8 cellular contexts compared by ENCODE assay signal in genomic region chr11:62591448-62592215, GRCh38. TPM values are rescaled to one million over a fixed set of nuclear protein-coding genes. Genes with fewer than 3 reads are reported as not detected.
DNase-seq lines count a peak whose midpoint lies in the region; ATAC-seq, FAIRE-seq and TF ChIP-seq lines count a peak whose summit lies in the region.

Gene TUT1, minus strand, starts transcription at chr11:62591523. Its CDS starts 38 bp downstream, at chr11:62591485.

- CTCF ChIA-PET in endothelial cell of umbilical vein (lab: Charles Lee): interaction anchor here (0.6 to 4.5 kb wide), 25 partner anchors 9 to 290 kb away, joined by 3 to 52 read pairs (median 7); partner anchors contain the start of genes AHNAK, B3GAT3, C11orf98 and CSKMT

- ATAC-seq in GM21515 (IDR thresholded peaks at IDR 0.05; ENCODE audit: unreplicated experiment): peak; percentile 74

- H3K4me1 ChIP-seq in OCI-LY3 (ENCODE audit: low read length): peaks cover 23% of the 10 kb centered on the region
- H3K4me1 ChIP-seq in endothelial cell of umbilical vein (ENCODE audit: control insufficient read depth, extremely low read depth, insufficient read depth, low read length): peaks cover 18% of the 10 kb centered on the region

- no peaks in the 10 kb centered on the region for H3K9me1 ChIP-seq in endothelial cell of umbilical vein (replicated peaks; ENCODE audit: control insufficient read depth, extremely low read depth, insufficient read depth, low read length)

- H3K27me3 ChIP-seq in OCI-LY3 (ENCODE audit: low read depth, low read length): no peaks in the 10 kb centered on the region
- H3K27me3 ChIP-seq in endothelial cell of umbilical vein (ENCODE audit: control insufficient read depth in 2 of 2, insufficient read depth in 2 of 2, low read length in 2 of 2): no peaks in the 10 kb centered on the region

- H3K4me3 ChIP-seq in OCI-LY3 (ENCODE audit: low read length) (peak within 1 kb of the TSS; percentile 88), endothelial cell of umbilical vein (replicated peaks in 1 of 3; ENCODE audit: insufficient read depth in 1 of 3, low read depth in 1 of 3, low read length in 3 of 3) (peak within 1 kb of the TSS; percentile 67 to 87 (median 82))

- peak; percentile 99 for TF ChIP-seq POLR2A in endothelial cell of umbilical vein (IDR thresholded peaks at IDR 0.05; ENCODE audit: low read depth, low read length)

- FAIRE-seq in endothelial cell of umbilical vein (lab: Jason Lieb, UNC): peak; percentile 100

- H3K4me2 ChIP-seq in OCI-LY3 (ENCODE audit: low read length): peak within 1 kb of the TSS; percentile 92
- peak within 1 kb of the TSS; percentile 78 for H3K4me2 ChIP-seq in endothelial cell of umbilical vein (ENCODE audit: insufficient read depth, low read length)

- peaks cover 37% of the 10 kb centered on the region for H3K79me2 ChIP-seq in OCI-LY3 (ENCODE audit: low read length)
- peaks cover 14% of the 10 kb centered on the region for H3K79me2 ChIP-seq in endothelial cell of umbilical vein (ENCODE audit: control insufficient read depth, insufficient read depth, low read length)

- no peak; the same call in 1 of the 2 replicates for TF ChIP-seq CTCF in OCI-LY3 (IDR thresholded peaks at IDR 0.05; ENCODE audit: low read depth, low read length)
- TF ChIP-seq CTCF in endothelial cell of umbilical vein (IDR thresholded peaks at IDR 0.05; ENCODE audit: extremely low read depth in 1 of 2, insufficient read depth in 1 of 2, low read depth in 1 of 2, low read length in 2 of 2): no peak

- peak; percentile 88 for DNase-seq in D341Med (ENCODE audit: low spot score)
- DNase-seq in HuH-7 (ENCODE audit: low spot score): peak; percentile 81
- peak; percentile 95 for DNase-seq in activated CD8-positive, alpha-beta memory T cell treated with anti-CD3 and anti-CD28 coated beads, Interleukin-2, amount 50 U/mL, for 48 hours
- peak; percentile 99 for DNase-seq in endothelial cell of umbilical vein (ENCODE audit: low read depth, low spot score)
- DNase-seq in midbrain (lab: John Stamatoyannopoulos, UW): peak; percentile 99
- DNase-seq in stimulated activated CD8-positive, alpha-beta memory T cell treated with anti-CD3 and anti-CD28 coated beads, Interleukin-2, amount 100 ng/mL, for 1 hour (ENCODE audit: low read depth in 2 of 2): peak; percentile 87 to 91

- intact Hi-C loops in endothelial cell of umbilical vein (cut with micrococcal nuclease): loop anchor here (1.0 to 5.0 kb wide), 5 partner anchors 8 to 251 kb away; partner anchors contain the start of gene EML3

- dilution Hi-C loops in endothelial cell of umbilical vein (cut with MboI; ENCODE audit: extremely low pct_ligation_motif_present, low sequenced_read_pairs): no loop called here

- peak within 1 kb of the TSS; percentile 78 for H3K27ac ChIP-seq in OCI-LY3 (ENCODE audit: low read length)
- H3K27ac ChIP-seq in endothelial cell of umbilical vein (ENCODE audit: insufficient read depth, low read depth, low read length): peak within 1 kb of the TSS; percentile 82

- H2AFZ ChIP-seq in OCI-LY3 (ENCODE audit: low read depth, low read length) (no peak within 1 kb of the TSS; the same call in 1 of the 2 replicates), endothelial cell of umbilical vein (ENCODE audit: low read depth, low read length) (peak within 1 kb of the TSS; percentile 30)

- H3K36me3 ChIP-seq in OCI-LY3 (replicated peaks; ENCODE audit: low read depth, low read length): peaks cover 47% of the 10 kb centered on the region
- H3K36me3 ChIP-seq in endothelial cell of umbilical vein (ENCODE audit: control insufficient read depth in 2 of 2, extremely low read depth in 1 of 2, insufficient read depth in 2 of 2, low read length in 2 of 2): peaks cover 26 to 31% of the 10 kb centered on the region in 2 experiments

- H3K9ac ChIP-seq in OCI-LY3 (ENCODE audit: low read length) (peak within 1 kb of the TSS; percentile 87), endothelial cell of umbilical vein (replicated peaks; ENCODE audit: extremely low read depth, insufficient read depth, low read length) (peak within 1 kb of the TSS; percentile 87)

- POLR2A ChIA-PET in endothelial cell of umbilical vein (lab: Charles Lee): interaction anchor here (0.7 to 3.7 kb wide), 20 partner anchors 10 to 250 kb away, joined by 3 to 75 read pairs (median 6); partner anchors contain the start of genes B3GAT3, C11orf98, CSKMT and EEF1G

- no peaks in the 10 kb centered on the region for H4K20me1 ChIP-seq in OCI-LY3 (ENCODE audit: insufficient read depth, low read length)
- no peaks in the 10 kb centered on the region for H4K20me1 ChIP-seq in endothelial cell of umbilical vein (replicated peaks; ENCODE audit: control insufficient read depth, extremely low read depth, insufficient read depth, low read length)

- H3K9me3 ChIP-seq in OCI-LY3 (ENCODE audit: insufficient read depth, low read length) (no peaks in the 10 kb centered on the region), endothelial cell of umbilical vein (replicated peaks; ENCODE audit: control insufficient read depth, insufficient read depth, low read length) (no peaks in the 10 kb centered on the region)

- BruUV-seq in endothelial cell of umbilical vein (replicated peaks; lab: Mats Ljungman, UMichigan): TSS peak; percentile 99

TF ChIP-seq in endothelial cell of umbilical vein, 7 proteins besides CTCF, POLR2A, EP300 and RAD21:
- TF ChIP-seq GATA2 (IDR thresholded peaks at IDR 0.05; ENCODE audit: insufficient read depth, insufficient read length, low read depth, low read length): peak; percentile 85
- TF ChIP-seq MYC (IDR thresholded peaks at IDR 0.05; ENCODE audit: low read depth, low read length): peak; percentile 46
- peak; percentile 43 for TF ChIP-seq MAX (IDR thresholded peaks at IDR 0.05; ENCODE audit: insufficient read depth, insufficient read length)
- peak; percentile 98 for TF ChIP-seq POLR2AphosphoS5 (IDR thresholded peaks at IDR 0.05; ENCODE audit: insufficient read depth, low read depth, low read length)
- TF ChIP-seq EZH2 (IDR thresholded peaks at IDR 0.05; ENCODE audit: borderline replicate concordance, low read depth, low read length, severe bottlenecking): no peak

RNA-seq across cellular contexts. Expression of gene TUT1, which starts in this region (rescaled TPM):
- 16.9 and 17.8 TPM in 2 replicates for total RNA-seq in endothelial cell of umbilical vein
- polyA plus RNA-seq in endothelial cell of umbilical vein: 11.5 and 12.7 TPM in 2 replicates
- 7.1 and 9.3 TPM in 2 replicates for polyA plus RNA-seq in endothelial cell of umbilical vein (2011; cell fraction: cytosol; rRNA removed)
- polyA plus RNA-seq in endothelial cell of umbilical vein (2011; cell fraction: nucleus; rRNA removed): 45.0 and 48.0 TPM in 2 replicates
- 10.6 and 12.9 TPM in 2 replicates for polyA plus RNA-seq in endothelial cell of umbilical vein (2012)
- polyA minus RNA-seq in endothelial cell of umbilical vein: 8.6 and 9.0 TPM in 2 replicates
- polyA minus RNA-seq in endothelial cell of umbilical vein (2011; cell fraction: cytosol; rRNA and poly(A)+ RNA removed): 16.0 TPM
- 5.2 and 7.6 TPM in 2 replicates for polyA minus RNA-seq in endothelial cell of umbilical vein (2011; cell fraction: nucleus; rRNA and poly(A)+ RNA removed)

Comparison
In these comparisons a context has a peak if more than half of its experiments do, and no peak if none do; other contexts are left out.
1. Peak in every context shown above with its lines: DNase-seq, ATAC-seq, H3K4me3 ChIP-seq and H3K27ac ChIP-seq.